8 cellular contexts compared by ENCODE assay signal in genomic region chr7:21542891-21543527, GRCh38. TPM values are rescaled to one million over a fixed set of nuclear protein-coding genes. Genes with fewer than 3 reads are reported as not detected.
A peak's percentile ranks its signal among the peaks of the same experiment; 100 is the strongest.
DNase-seq lines count a peak whose midpoint lies in the region; ATAC-seq and TF ChIP-seq lines count a peak whose summit lies in the region.

Gene DNAH11, plus strand, starts transcription at chr7:21543039. Its CDS starts 207 bp downstream, at chr7:21543246.

- H3K27me3 ChIP-seq in skeletal muscle tissue (ENCODE audit: control insufficient read depth in 3 of 3, insufficient read depth in 3 of 3, low read length in 3 of 3): peaks cover 24 to 26% (median 26%) of the 10 kb centered on the region in 3 donors

- H3K36me3 Mint-ChIP-seq in activated naive CD8-positive, alpha-beta T cell treated with anti-CD3 and anti-CD28 coated beads, Interleukin-2, amount 10 ng/mL, durations not matched to agents 7 days and 5 days: no peaks in the 10 kb centered on the region

- peaks cover 63% of the 10 kb centered on the region for H3K27me3 Mint-ChIP-seq in activated naive CD8-positive, alpha-beta T cell treated with anti-CD3 and anti-CD28 coated beads, Interleukin-2, amount 10 ng/mL, durations not matched to agents 7 days and 5 days

- peak; percentile 93 for ATAC-seq in activated naive CD8-positive, alpha-beta T cell treated with anti-CD3 and anti-CD28 coated beads, Interleukin-2, amount 10 ng/mL, durations not matched to agents 7 days and 5 days (ENCODE audit: low read depth)

- peak; percentile 11; the same call in 1 of the 2 replicates for TF ChIP-seq CTCF in 22Rv1 (IDR thresholded peaks at IDR 0.05)
- no peak for TF ChIP-seq CTCF in GM12865 (IDR thresholded peaks at IDR 0.05; ENCODE audit: insufficient read depth, low read depth, low read length, missing control alignments)

- no peak within 1 kb of the TSS for H3K27ac Mint-ChIP-seq in activated naive CD8-positive, alpha-beta T cell treated with anti-CD3 and anti-CD28 coated beads, Interleukin-2, amount 10 ng/mL, durations not matched to agents 7 days and 5 days

- peak within 1 kb of the TSS; percentile 85 for H3K4me3 Mint-ChIP-seq in activated naive CD8-positive, alpha-beta T cell treated with anti-CD3 and anti-CD28 coated beads, Interleukin-2, amount 10 ng/mL, durations not matched to agents 7 days and 5 days

- no peaks in the 10 kb centered on the region for H3K36me3 ChIP-seq in skeletal muscle tissue (ENCODE audit: control insufficient read depth in 3 of 3, insufficient read depth in 3 of 3, low read length in 3 of 3)

- H3K4me1 Mint-ChIP-seq in activated naive CD8-positive, alpha-beta T cell treated with anti-CD3 and anti-CD28 coated beads, Interleukin-2, amount 10 ng/mL, durations not matched to agents 7 days and 5 days: peaks cover 9% of the 10 kb centered on the region

- H3K9me3 Mint-ChIP-seq in activated naive CD8-positive, alpha-beta T cell treated with anti-CD3 and anti-CD28 coated beads, Interleukin-2, amount 10 ng/mL, durations not matched to agents 7 days and 5 days: no peaks in the 10 kb centered on the region

- DNase-seq in GM12865 (ENCODE audit: low read depth) (no peak), HuH-7.5 (ENCODE audit: low spot score) (peak; percentile 73), iPS DF 19.7 (ENCODE audit: low read depth, low spot score) (peak; percentile 35), mucosa of gallbladder (ENCODE audit: low spot score) (no peak), MV-4-11 (lab: John Stamatoyannopoulos, UW) (no peak)
- peak; percentile 58 for DNase-seq in activated naive CD8-positive, alpha-beta T cell treated with anti-CD3 and anti-CD28 coated beads, Interleukin-2, amount 10 ng/mL, durations not matched to agents 7 days and 5 days

- no peaks in the 10 kb centered on the region for H3K9me3 ChIP-seq in skeletal muscle tissue (ENCODE audit: control insufficient read depth in 3 of 3, low read length in 3 of 3)

- H3K4me1 ChIP-seq in skeletal muscle tissue (ENCODE audit: control insufficient read depth in 3 of 3, insufficient read depth in 3 of 3, low read length in 3 of 3): peaks cover 12 to 15% (median 14%) of the 10 kb centered on the region in 3 donors

- POLR2A ChIA-PET in activated naive CD8-positive, alpha-beta T cell treated with anti-CD3 and anti-CD28 coated beads, Interleukin-2, amount 10 ng/mL, durations not matched to agents 7 days and 5 days (lab: Charles Lee): interaction anchor here (0.6 kb wide), 1 partner anchor 275 kb away, joined by 4 read pairs; no protein-coding TSS in a partner anchor

- H3K27ac ChIP-seq in 22Rv1 (no peak within 1 kb of the TSS), skeletal muscle tissue (ENCODE audit: low read depth, low read length) (no peak within 1 kb of the TSS)

- H3K9ac ChIP-seq in skeletal muscle tissue (ENCODE audit: low read depth in 1 of 3, low read length in 3 of 3): peak within 1 kb of the TSS in 2 of 3 donors; percentile 32 to 64

- H3K4me3 ChIP-seq in GM12865 (ENCODE audit: low read depth, low read length): peak within 1 kb of the TSS; percentile 24
- H3K4me3 ChIP-seq in skeletal muscle tissue (ENCODE audit: low read length in 3 of 3): peak within 1 kb of the TSS; percentile 56 to 67 (median 59)

RNA-seq across cellular contexts. Expression of gene DNAH11, which starts in this region (rescaled TPM):
- total RNA-seq in activated naive CD8-positive, alpha-beta T cell treated with anti-CD3 and anti-CD28 coated beads, Interleukin-2, amount 10 ng/mL, durations not matched to agents 7 days and 5 days: under 1 TPM; 0.25 to 0.43 TPM
- under 0.01 TPM for total RNA-seq in skeletal muscle tissue
- 0.12 TPM for total RNA-seq in mucosa of gallbladder

Comparison
In these comparisons a context has a peak if more than half of its experiments do, and no peak if none do; other contexts are left out.
1. Peak in DNase-seq and ATAC-seq in activated naive CD8-positive, alpha-beta T cell treated with anti-CD3 and anti-CD28 coated beads, Interleukin-2, amount 10 ng/mL, durations not matched to agents 7 days and 5 days; RNA of the gene not detected or under 1 TPM.
2. DNase-seq: peak in HuH-7.5 (single experiment) and iPS DF 19.7 (single experiment); none in GM12865 (single experiment), mucosa of gallbladder (single experiment) and MV-4-11 (single experiment).